In the genomic region with DNA sequence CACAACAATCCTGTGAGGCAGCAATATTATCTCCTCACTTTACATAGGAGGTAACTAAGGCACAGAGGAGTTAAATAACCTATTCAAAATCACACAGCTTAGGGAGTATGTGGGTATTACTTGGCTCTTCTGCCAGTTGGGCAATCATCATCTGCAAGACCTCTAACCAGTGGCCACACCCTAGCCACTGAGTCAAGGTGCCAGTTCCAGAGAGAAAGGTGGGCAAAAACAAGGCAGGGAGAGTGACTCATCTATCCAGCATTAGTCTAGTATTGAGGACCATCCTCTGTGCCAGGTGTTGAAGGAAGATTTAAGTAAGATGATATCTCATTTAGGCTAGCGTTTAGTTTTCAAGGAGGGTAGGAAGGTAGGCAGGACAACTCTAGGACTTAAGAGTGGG, we compare ENCODE assay signal across 21 cellular contexts.
A peak's percentile ranks its signal among the peaks of the same experiment; 100 is the strongest.
DNase-seq lines count a peak whose midpoint lies in the region; ATAC-seq and TF ChIP-seq lines count a peak whose summit lies in the region.
"Had no signal": no experiment of that assay in that cellular context is flagged by ENCODE, and none has a peak within 500 bp of the region (broad histone marks: within the 10 kb centered on the region; RNA-seq: fewer than 3 reads in every experiment).

No MANE protein-coding gene starts in this region.

- CTCF ChIA-PET in PC-9 (lab: Charles Lee) = no interaction called here

- H3K4me1 ChIP-seq in PC-9 (replicated peaks; ENCODE audit: insufficient read depth) = peaks cover 31% of the 10 kb centered on the region
- H3K4me1 ChIP-seq: BLaER1, Caco-2 had no signal

- no TSS peak for BruUV-seq in PC-9 (replicated peaks; lab: Mats Ljungman, UMichigan)

- H3K27ac Mint-ChIP-seq in central memory CD8-positive, alpha-beta T cell (ENCODE audit: low read depth) = peak overlapping the region; percentile 70
- H3K27ac Mint-ChIP-seq in natural killer cell treated with Interleukin-12 subunit alpha and Interleukin-12 subunit beta and Interleukin-15 and Interleukin-18, amount 100 ng/mL, for 72 hours = no peak overlapping the region
- H3K27ac Mint-ChIP-seq: B cell; CD4-positive, CD25-positive, alpha-beta regulatory T cell; CD8-positive, alpha-beta T cell had no signal

- no peaks in the 10 kb centered on the region for H3K79me2 ChIP-seq in PC-9 (ENCODE audit: low read depth)

- H3K36me3 Mint-ChIP-seq in central memory CD8-positive, alpha-beta T cell (ENCODE audit: insufficient read depth) = no peaks in the 10 kb centered on the region
- H3K36me3 Mint-ChIP-seq in natural killer cell treated with Interleukin-12 subunit alpha and Interleukin-12 subunit beta and Interleukin-15 and Interleukin-18, amount 100 ng/mL, for 72 hours = no peaks in the 10 kb centered on the region
- H3K36me3 Mint-ChIP-seq: CD4-positive, CD25-positive, alpha-beta regulatory T cell; CD8-positive, alpha-beta T cell had no signal

- H3K27me3 ChIP-seq in PC-9 (ENCODE audit: insufficient read depth, low read depth) = no peaks in the 10 kb centered on the region
- H3K27me3 ChIP-seq: BLaER1 had no signal

- H3K27me3 Mint-ChIP-seq in central memory CD8-positive, alpha-beta T cell = peaks cover 11% of the 10 kb centered on the region
- peaks cover 13 to 15% of the 10 kb centered on the region in 2 donors for H3K27me3 Mint-ChIP-seq in natural killer cell treated with Interleukin-12 subunit alpha and Interleukin-12 subunit beta and Interleukin-15 and Interleukin-18, amount 100 ng/mL, for 72 hours
- H3K27me3 Mint-ChIP-seq: B cell had no signal

- no peak for TF ChIP-seq CTCF in PC-9 (conservative IDR thresholded peaks at IDR 0.05)

- peak overlapping the region; percentile 79 for H3K27ac ChIP-seq in PC-9
- H3K27ac ChIP-seq: 22Rv1, BLaER1, C4-2B, GM23248 had no signal

- no peak overlapping the region for H3K4me3 Mint-ChIP-seq in central memory CD8-positive, alpha-beta T cell
- no peak overlapping the region for H3K4me3 Mint-ChIP-seq in natural killer cell treated with Interleukin-12 subunit alpha and Interleukin-12 subunit beta and Interleukin-15 and Interleukin-18, amount 100 ng/mL, for 72 hours
- H3K4me3 Mint-ChIP-seq: B cell; CD4-positive, CD25-positive, alpha-beta regulatory T cell; CD8-positive, alpha-beta T cell had no signal

- no peak overlapping the region for H3K4me3 ChIP-seq in PC-9
- H3K4me3 ChIP-seq: BLaER1, GM23248 had no signal

- peak; percentile 3 for DNase-seq in NCI-H82 (lab: John Stamatoyannopoulos, UW)
- DNase-seq in NCI-H82 treated with DMSO at 0.1 percent for 48 hours (lab: John Stamatoyannopoulos, UW; ENCODE audit: unreplicated experiment) = no peak
- no peak for DNase-seq in PC-9
- no peak for DNase-seq in central memory CD8-positive, alpha-beta T cell (ENCODE audit: low spot score in 2 of 2)
- DNase-seq in KG1 (lab: John Stamatoyannopoulos, UW) = no peak
- DNase-seq in GF-D8 (lab: John Stamatoyannopoulos, UW) = no peak
- DNase-seq in natural killer cell treated with Interleukin-12 subunit alpha and Interleukin-12 subunit beta and Interleukin-15 and Interleukin-18, amount 100 ng/mL, for 72 hours (ENCODE audit: low spot score) = no peak
- DNase-seq: Caco-2; CD4-positive, CD25-positive, alpha-beta regulatory T cell; CD8-positive, alpha-beta T cell; DMS 273 treated with DMSO at 0.1 percent for 48 hours; DMS79; EL; GDM1; GM23248; H7; HCEC 1CT had no signal

- no peaks in the 10 kb centered on the region for H3K9me3 Mint-ChIP-seq in central memory CD8-positive, alpha-beta T cell
- H3K9me3 Mint-ChIP-seq in natural killer cell treated with Interleukin-12 subunit alpha and Interleukin-12 subunit beta and Interleukin-15 and Interleukin-18, amount 100 ng/mL, for 72 hours = no peaks in the 10 kb centered on the region
- H3K9me3 Mint-ChIP-seq: CD8-positive, alpha-beta T cell had no signal

- H2AFZ ChIP-seq in PC-9 = no peak overlapping the region
- H2AFZ ChIP-seq: GM23248 had no signal

- no peaks in the 10 kb centered on the region for H3K36me3 ChIP-seq in PC-9 (ENCODE audit: low read depth)
- H3K36me3 ChIP-seq: BLaER1 had no signal

- no peaks in the 10 kb centered on the region for H3K9me3 ChIP-seq in PC-9 (ENCODE audit: insufficient read depth, low read depth)
- H3K9me3 ChIP-seq: BLaER1, Caco-2 had no signal

- intact Hi-C loops in PC-9 (cut with micrococcal nuclease; ENCODE audit: unreplicated experiment) = loop anchor here (5.0 kb wide), 3 partner anchors 85 to 310 kb away; a partner anchor contains a TSS

- H4K20me1 ChIP-seq in PC-9 (ENCODE audit: insufficient read depth) = no peaks in the 10 kb centered on the region
- H4K20me1 ChIP-seq: BLaER1 had no signal

- H3K4me1 Mint-ChIP-seq in central memory CD8-positive, alpha-beta T cell = no peaks in the 10 kb centered on the region
- H3K4me1 Mint-ChIP-seq in natural killer cell treated with Interleukin-12 subunit alpha and Interleukin-12 subunit beta and Interleukin-15 and Interleukin-18, amount 100 ng/mL, for 72 hours (ENCODE audit: low read depth in 2 of 2) = no peaks in the 10 kb centered on the region
- H3K4me1 Mint-ChIP-seq: B cell; CD4-positive, CD25-positive, alpha-beta regulatory T cell had no signal

- peaks cover 17% of the 10 kb centered on the region for H3F3A ChIP-seq in PC-9 (ENCODE audit: insufficient read depth, low read depth)

- POLR2A ChIA-PET in PC-9 (lab: Charles Lee; ENCODE audit: unreplicated experiment) = no interaction called here

- no peaks in the 10 kb centered on the region for H3K9me2 ChIP-seq in PC-9 (ENCODE audit: insufficient read depth)

- H3K4me2 ChIP-seq in PC-9 = peak overlapping the region; percentile 29; the same call in 1 of the 2 replicates
- H3K4me2 ChIP-seq: BLaER1 had no signal

- no peak for ATAC-seq in central memory CD8-positive, alpha-beta T cell (replicated peaks; ENCODE audit: extremely low read depth, poor library complexity, severe bottlenecking)
- ATAC-seq in natural killer cell treated with Interleukin-12 subunit alpha and Interleukin-12 subunit beta and Interleukin-15 and Interleukin-18, amount 100 ng/mL, for 72 hours = no peak
- ATAC-seq: CD8-positive, alpha-beta T cell had no signal
